ENCODE assay signal across 9 cellular contexts in the genomic region with DNA sequence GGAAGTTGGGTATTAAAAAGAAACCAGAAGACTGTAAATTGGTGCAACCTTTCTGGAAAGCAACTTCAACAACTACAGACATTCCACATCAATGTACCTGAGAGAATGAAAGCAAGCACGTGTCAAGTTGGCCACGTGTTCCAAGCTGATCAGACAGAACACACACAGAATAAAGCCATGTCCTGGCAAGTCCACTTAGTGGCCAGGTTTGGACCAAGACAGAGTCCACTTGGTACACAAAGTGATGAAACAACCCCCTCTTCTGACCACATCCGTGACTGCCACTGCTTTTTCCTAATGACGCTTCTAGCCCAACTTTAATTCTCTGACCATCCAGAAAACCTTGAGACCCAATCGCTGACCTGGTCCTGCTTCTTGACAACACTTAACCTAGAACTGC.
DNase-seq lines count a peak whose midpoint lies in the region; ATAC-seq, FAIRE-seq and TF ChIP-seq lines count a peak whose summit lies in the region.
"Had no signal": no experiment of that assay in that cellular context is flagged by ENCODE, and none has a peak within 500 bp of the region (broad histone marks: within the 10 kb centered on the region; RNA-seq: fewer than 3 reads in every experiment).

No MANE protein-coding gene starts in this region.

- TF ChIP-seq POLR2A in esophagus muscularis mucosa (IDR thresholded peaks at IDR 0.05; ENCODE audit: low read depth) = no peak

- no peak for FAIRE-seq in pancreas (lab: Jason Lieb, UNC)

- DNase-seq in GM12865 (ENCODE audit: low read depth) (peak; percentile 41), NCI-H748 (lab: John Stamatoyannopoulos, UW; ENCODE audit: unreplicated experiment) (peak; percentile 38), esophagus muscularis mucosa (ENCODE audit: extremely low spot score) (no peak), pancreas (peak in 2 of 6 donors; percentile 31 to 55)
- DNase-seq in stimulated activated naive CD4-positive, alpha-beta T cell (lab: John Stamatoyannopoulos, UW) = no peak
- no peak for DNase-seq in activated naive CD4-positive, alpha-beta T cell treated with Interleukin-2 at 50 U/mL for 16 hours

- H3K27me3 ChIP-seq in esophagus muscularis mucosa (no peaks in the 10 kb centered on the region), pancreas (no peaks in the 10 kb centered on the region)
- H3K27me3 ChIP-seq: SJCRH30 had no signal

- TF ChIP-seq CTCF in GM12865 (IDR thresholded peaks at IDR 0.05; ENCODE audit: insufficient read depth, low read depth, low read length, missing control alignments) (peak; percentile 39), esophagus muscularis mucosa (IDR thresholded peaks at IDR 0.05) (peak; percentile 55 to 63 (median 55)), pancreas (IDR thresholded peaks at IDR 0.05) (peak in 2 of 4 donors; percentile 21 to 24)

- 61% methylated on average over 5 of the region's 5 CpGs for WGBS in esophagus muscularis mucosa
- 28 to 30% methylated on average over 5 of the region's 5 CpGs for WGBS in pancreas, 2 donors

- intact Hi-C loops in esophagus muscularis mucosa (cut with DNase I) (loop anchor here (1.0 kb wide), 1 partner anchor 77 kb away; no protein-coding TSS in a partner anchor), pancreas (cut with DNase I) (loop anchor here in 2 of 3 donors (5.0 to 10.0 kb wide), 4 partner anchors 71 to 244 kb away; no protein-coding TSS in a partner anchor)

- peak in 3 of 4 donors; percentile 50 to 73 (median 63) for ATAC-seq in pancreas
- no peak for ATAC-seq in HG03520 (IDR thresholded peaks at IDR 0.05; ENCODE audit: unreplicated experiment)
- ATAC-seq in HG03439 (IDR thresholded peaks at IDR 0.05; ENCODE audit: unreplicated experiment) = no peak

- H3K27ac ChIP-seq in esophagus muscularis mucosa (replicated peaks in 1 of 4) (no peak overlapping the region), pancreas (no peak overlapping the region)
- H3K27ac ChIP-seq: SJCRH30 had no signal

- H3K4me3 ChIP-seq in GM12865 (ENCODE audit: low read depth, low read length) (no peak overlapping the region), esophagus muscularis mucosa (no peak overlapping the region), pancreas (no peak overlapping the region)
- H3K4me3 ChIP-seq: SJCRH30 had no signal

- H3K9me3 ChIP-seq in esophagus muscularis mucosa (no peaks in the 10 kb centered on the region), pancreas (no peaks in the 10 kb centered on the region)
- H3K9me3 ChIP-seq: SJCRH30 had no signal

- TF ChIP-seq EP300 in esophagus muscularis mucosa (IDR thresholded peaks at IDR 0.05) = no peak

- peaks cover 23 to 46% (median 26%) of the 10 kb centered on the region in 4 donors for H3K4me1 ChIP-seq in esophagus muscularis mucosa
- peaks cover 0 to 10% (median 10%) of the 10 kb centered on the region in 3 donors for H3K4me1 ChIP-seq in pancreas

- peaks cover 0 to 34% (median 17%) of the 10 kb centered on the region in 4 donors for H3K36me3 ChIP-seq in esophagus muscularis mucosa
- H3K36me3 ChIP-seq in pancreas = no peaks in the 10 kb centered on the region
- H3K36me3 ChIP-seq: SJCRH30 had no signal

Comparison
In these comparisons a context has a peak if more than half of its experiments do, and no peak if none do; other contexts are left out.
1. DNase-seq: peak in GM12865 (single experiment) and NCI-H748 (single experiment); none in esophagus muscularis mucosa (single experiment), stimulated activated naive CD4-positive, alpha-beta T cell (0 of 6) and activated naive CD4-positive, alpha-beta T cell treated with Interleukin-2 at 50 U/mL for 16 hours (single experiment).
2. ATAC-seq: peak in pancreas (3 of 4); none in HG03520 (single experiment) and HG03439 (single experiment).